ENCODE assay signal across 9 cellular contexts in the genomic region with DNA sequence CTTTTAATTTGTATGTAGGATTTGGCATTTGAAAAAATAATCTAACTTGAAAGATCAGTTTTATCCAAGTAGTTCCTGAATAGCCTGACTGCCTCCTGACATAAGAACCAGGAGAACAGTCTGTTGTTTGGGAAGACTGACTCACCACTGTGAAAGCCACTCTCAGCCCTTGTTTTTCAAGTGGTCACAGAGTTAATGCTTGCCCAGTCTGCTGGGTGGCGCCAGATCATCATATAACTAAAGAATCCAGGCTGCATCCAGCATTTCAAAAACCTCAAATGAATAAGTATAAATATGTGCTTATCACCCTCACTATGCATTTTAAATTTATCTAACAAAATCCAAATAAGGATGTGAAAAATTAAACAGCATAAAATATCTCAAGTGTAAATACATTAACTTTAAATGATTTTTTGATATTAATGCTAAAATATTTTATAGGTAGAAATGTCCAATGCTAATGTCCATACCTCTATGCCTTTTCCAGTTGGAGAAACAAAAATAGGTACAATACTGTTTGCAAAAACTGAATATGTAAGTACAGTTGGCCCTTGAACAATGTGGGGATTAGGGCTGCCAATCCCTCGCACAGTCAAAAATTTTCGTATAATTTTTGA. TPM values are rescaled to one million over a fixed set of nuclear protein-coding genes. Genes with fewer than 3 reads are reported as not detected.
DNase-seq lines count a peak whose midpoint lies in the region; ATAC-seq and TF ChIP-seq lines count a peak whose summit lies in the region.
"Had no signal": no experiment of that assay in that cellular context is flagged by ENCODE, and none has a peak within 500 bp of the region (broad histone marks: within the 10 kb centered on the region; RNA-seq: fewer than 3 reads in every experiment).

No MANE protein-coding gene starts in this region.

- TF ChIP-seq CTCF in GM10266 (IDR thresholded peaks at IDR 0.05; ENCODE audit: control insufficient read depth, insufficient read depth, low read depth, missing control alignments) (peak; percentile 35), epithelial cell of esophagus (IDR thresholded peaks at IDR 0.05; ENCODE audit: insufficient read depth, low read depth, low read length, missing control alignments) (peak; percentile 68)

- H3K4me3 ChIP-seq in epithelial cell of esophagus (ENCODE audit: low read length) = no peak overlapping the region

- in situ Hi-C loops in KBM-7 (cut with MboI; ENCODE audit: low pct_unique_long_range_greater_than_20kb, low sequenced_read_pairs) = loop anchor here (25.0 kb wide), 1 partner anchor 480 kb away; no protein-coding TSS in a partner anchor

- no peak for ATAC-seq in GM19328 (IDR thresholded peaks at IDR 0.05; ENCODE audit: unreplicated experiment)

- DNase-seq in GM10266 (ENCODE audit: extremely low spot score) (peak; percentile 19), KBM-7 (peak; percentile 30), OCI-M2 (lab: John Stamatoyannopoulos, UW; ENCODE audit: unreplicated experiment) (peak; percentile 8), epithelial cell of esophagus (ENCODE audit: low read depth) (peak; percentile 84), mucosa of gallbladder (ENCODE audit: low spot score) (peak; percentile 14), DMS79 treated with DMSO at 0.1 percent for 48 hours (lab: John Stamatoyannopoulos, UW) (no peak)
- DNase-seq in activated naive CD4-positive, alpha-beta T cell (lab: John Stamatoyannopoulos, UW) = no peak

RNA-seq across cellular contexts. Expression of gene ZBBX, which starts 26.9 kb away (rescaled TPM):
- not detected for total RNA-seq in mucosa of gallbladder
- total RNA-seq: skeletal muscle tissue had no signal

Comparison
In these comparisons a context has a peak if more than half of its experiments do, and no peak if none do; other contexts are left out.
1. DNase-seq: peak in GM10266 (single experiment), KBM-7 (single experiment), OCI-M2 (single experiment), epithelial cell of esophagus (single experiment) and mucosa of gallbladder (single experiment); none in DMS79 treated with DMSO at 0.1 percent for 48 hours (single experiment) and activated naive CD4-positive, alpha-beta T cell (0 of 4).